8 cellular contexts compared by ENCODE assay signal in genomic region chr11:12377106-12377823, GRCh38. TPM values are rescaled to one million over a fixed set of nuclear protein-coding genes. Genes with fewer than 3 reads are reported as not detected.
DNase-seq lines count a peak whose midpoint lies in the region; ATAC-seq and TF ChIP-seq lines count a peak whose summit lies in the region.

Gene PARVA (plus strand): TSS chr11:12377571. CDS start chr11:12377648, 77 bp downstream.

- H3K9me3 ChIP-seq in ectodermal cell (ENCODE audit: control insufficient read depth, low read length) (no peaks in the 10 kb centered on the region), liver (ENCODE audit: control insufficient read depth in 4 of 4, low read length in 3 of 4) (no peaks in the 10 kb centered on the region), thyroid gland (no peaks in the 10 kb centered on the region)

- intact Hi-C loops in thyroid gland (cut with DNase I), result no loop called here

- H3K36me3 ChIP-seq in ectodermal cell (ENCODE audit: control insufficient read depth, insufficient read depth, low read length) (no peaks in the 10 kb centered on the region), liver (ENCODE audit: control insufficient read depth in 4 of 4, insufficient read depth in 3 of 4, low read depth in 1 of 4, low read length in 3 of 4) (peaks cover 0 to 4% (median 1%) of the 10 kb centered on the region in 4 donors), thyroid gland (no peaks in the 10 kb centered on the region)

- peak; percentile 30 for TF ChIP-seq CTCF in liver (IDR thresholded peaks at IDR 0.05; ENCODE audit: low read depth, low read length, missing input control)
- TF ChIP-seq CTCF in thyroid gland (IDR thresholded peaks at IDR 0.05), result no peak

- peak in 1 of 2 donors; percentile 74 for TF ChIP-seq POLR2A in thyroid gland (IDR thresholded peaks at IDR 0.05)

- no peak for TF ChIP-seq RAD21 in liver (IDR thresholded peaks at IDR 0.05)

- H3K4me1 ChIP-seq in ectodermal cell (ENCODE audit: control insufficient read depth, insufficient read depth, low read length) (no peaks in the 10 kb centered on the region), liver (ENCODE audit: control insufficient read depth in 4 of 4, insufficient read depth in 4 of 4, low read length in 3 of 4) (peaks cover 0 to 10% (median 1%) of the 10 kb centered on the region in 4 donors), thyroid gland (peaks cover 5 to 8% of the 10 kb centered on the region in 2 donors)

- 3% methylated on average over 55 of the region's 55 CpGs for WGBS in ectodermal cell, 2 experiments
- WGBS in liver, result 9% methylated on average over 55 of the region's 55 CpGs
- WGBS in thyroid gland, 2 donors, result 14 to 15% methylated on average over 24 to 36 of the region's 55 CpGs

- H3K9ac ChIP-seq in liver (ENCODE audit: low read depth in 1 of 2, low read length in 2 of 2), result peak within 1 kb of the TSS; percentile 69 to 79

- ATAC-seq in GM21423 (IDR thresholded peaks at IDR 0.05; ENCODE audit: unreplicated experiment), result no peak
- ATAC-seq in GM21526 (IDR thresholded peaks at IDR 0.05; ENCODE audit: low FRiP score, unreplicated experiment), result no peak
- ATAC-seq in HG03095 (IDR thresholded peaks at IDR 0.05; ENCODE audit: unreplicated experiment), result no peak

- DNase-seq in H4 (ENCODE audit: low spot score), result peak; percentile 84
- peak; percentile 71 for DNase-seq in RKO (ENCODE audit: low spot score)
- peak; percentile 67 to 71 for DNase-seq in thyroid gland

- peak within 1 kb of the TSS; percentile 87 for H3K27ac ChIP-seq in ectodermal cell (ENCODE audit: insufficient read depth, low read depth, low read length, poor library complexity, severe bottlenecking)
- H3K27ac ChIP-seq in liver (ENCODE audit: low read depth in 1 of 2, low read length in 2 of 2), result peak within 1 kb of the TSS; percentile 91 to 93
- peak within 1 kb of the TSS; percentile 92 to 97 (median 96) for H3K27ac ChIP-seq in thyroid gland

- H3K4me3 ChIP-seq in ectodermal cell (ENCODE audit: insufficient read depth, low read depth, low read length) (peak within 1 kb of the TSS; percentile 46), liver (ENCODE audit: low read depth in 1 of 3, low read length in 3 of 3) (peak within 1 kb of the TSS; percentile 60 to 87 (median 83)), thyroid gland (replicated peaks in 1 of 3) (peak within 1 kb of the TSS; percentile 39 to 83 (median 55))

- H3K27me3 ChIP-seq in ectodermal cell (ENCODE audit: control insufficient read depth, insufficient read depth, low read length, poor library complexity, severe bottlenecking), result peaks cover 14% of the 10 kb centered on the region
- H3K27me3 ChIP-seq in liver (ENCODE audit: control insufficient read depth in 4 of 4, insufficient read depth in 4 of 4, low read length in 3 of 4), result no peaks in the 10 kb centered on the region
- no peaks in the 10 kb centered on the region for H3K27me3 ChIP-seq in thyroid gland

TF ChIP-seq in liver, 16 proteins besides CTCF, POLR2A, EP300 and RAD21:
- TF ChIP-seq ZBTB33 (IDR thresholded peaks at IDR 0.05), result no peak
- no peak for TF ChIP-seq FOXA1 (IDR thresholded peaks at IDR 0.05)
- no peak for TF ChIP-seq FOXA2 (IDR thresholded peaks at IDR 0.05)
- no peak for TF ChIP-seq REST (IDR thresholded peaks at IDR 0.05)
- no peak for TF ChIP-seq YY1 (IDR thresholded peaks at IDR 0.05)
- TF ChIP-seq ATF3 (IDR thresholded peaks at IDR 0.05), result no peak
- no peak for TF ChIP-seq TAF1 (conservative IDR thresholded peaks at IDR 0.05)
- no peak for TF ChIP-seq NR2F2 (IDR thresholded peaks at IDR 0.05)
- TF ChIP-seq HNF4A (conservative IDR thresholded peaks at IDR 0.05), result no peak
- TF ChIP-seq GABPA (IDR thresholded peaks at IDR 0.05 in 1 of 2, conservative IDR thresholded peaks at IDR 0.05 in 1 of 2), result no peak
- TF ChIP-seq HNF4G (IDR thresholded peaks at IDR 0.05), result no peak
- TF ChIP-seq RXRA (IDR thresholded peaks at IDR 0.05), result no peak
- TF ChIP-seq JUND (IDR thresholded peaks at IDR 0.05), result no peak
- TF ChIP-seq EGR1 (IDR thresholded peaks at IDR 0.05; ENCODE audit: low read depth in 2 of 2), result no peak
- TF ChIP-seq SP1 (IDR thresholded peaks at IDR 0.05), result no peak
- TF ChIP-seq MAX (IDR thresholded peaks at IDR 0.05), result no peak

RNA-seq across cellular contexts. Expression of gene PARVA, which starts in this region (rescaled TPM):
- 36.0 and 37.1 TPM in 2 replicates for total RNA-seq in H4 (2014; rRNA removed; shearing (Covaris generic))
- polyA plus RNA-seq in ectodermal cell (2013, experiment 1 of 4), result 25.2 TPM
- 24.9 TPM for polyA plus RNA-seq in ectodermal cell (2013, experiment 2 of 4)
- polyA plus RNA-seq in ectodermal cell (2013, experiment 3 of 4), result 14.9 TPM
- 16.9 TPM for polyA plus RNA-seq in ectodermal cell (2013, experiment 4 of 4)
- 10 to 100 TPM in 1 of 2 donors, 1 to 10 TPM in 1; 3.1 to 11.4 TPM for total RNA-seq in liver
- 10 to 100 TPM; 11.0 to 11.7 TPM for polyA plus RNA-seq in liver
- 10 to 100 TPM; 28.5 to 37.4 (median 32.2) TPM for total RNA-seq in thyroid gland
